ENCODE assay signal across 1 cellular context in genomic region chr9:36400332-36401178, GRCh38.
A peak's percentile ranks its signal among the peaks of the same experiment; 100 is the strongest.
TF ChIP-seq lines count a peak whose summit lies in the region.

No MANE protein-coding gene starts in this region.

TF ChIP-seq in GM12878, 131 proteins besides CTCF, POLR2A, EP300 and RAD21 (continued from another document and continues in another):
- TF ChIP-seq ZNF687 (IDR thresholded peaks at IDR 0.05) (peak; percentile 46; the same call in 1 of the 2 replicates), STAT1 (conservative IDR thresholded peaks at IDR 0.05) (no peak), TCF7 (IDR thresholded peaks at IDR 0.05; ENCODE audit: borderline replicate concordance) (no peak), PML (IDR thresholded peaks at IDR 0.05; ENCODE audit: low read length) (no peak), FOXM1 (IDR thresholded peaks at IDR 0.05; ENCODE audit: low read depth, low read length) (0 out of 2 replicates have a peak, but pooled peaks have one; percentile 2), HCFC1 (IDR thresholded peaks at IDR 0.05; ENCODE audit: low read length) (peak; percentile 20; the same call in 1 of the 2 replicates), POLR2AphosphoS2 (IDR thresholded peaks at IDR 0.05; ENCODE audit: low read depth, low read length) (peak; percentile 71; the same call in 1 of the 2 replicates), RUNX3 (IDR thresholded peaks at IDR 0.05; ENCODE audit: low read length) (no peak), BHLHE40 (IDR thresholded peaks at IDR 0.05; ENCODE audit: borderline replicate concordance in 1 of 2, low read depth in 2 of 2, low read length in 1 of 2) (peak in 1 of 2 experiments; percentile 67; a peak in 1 of 4 replicates), RELB (IDR thresholded peaks at IDR 0.05; ENCODE audit: low read depth) (no peak), HDAC2 (IDR thresholded peaks at IDR 0.05) (no peak), SIX5 (IDR thresholded peaks at IDR 0.05; ENCODE audit: low read depth, low read length, severe bottlenecking) (no peak), BMI1 (IDR thresholded peaks at IDR 0.05; ENCODE audit: borderline replicate concordance) (no peak), SRF (IDR thresholded peaks at IDR 0.05; ENCODE audit: low read depth in 2 of 2, low read length in 2 of 2) (peak in 1 of 2 experiments; percentile 70; a peak in 2 of 4 replicates), EGR1 (IDR thresholded peaks at IDR 0.05; ENCODE audit: borderline replicate concordance in 1 of 2, low read depth in 2 of 2, low read length in 2 of 2) (peak in 1 of 2 experiments; percentile 75; a peak in 1 of 3 replicates), ZBTB40 (IDR thresholded peaks at IDR 0.05; ENCODE audit: borderline replicate concordance) (no peak), CREB1 (IDR thresholded peaks at IDR 0.05; ENCODE audit: low read depth) (peak; percentile 69), YBX1 (IDR thresholded peaks at IDR 0.05) (no peak), NRF1 (conservative IDR thresholded peaks at IDR 0.05; ENCODE audit: low read depth, low read length) (peak; percentile 50; the same call in 1 of the 2 replicates), SP1 (IDR thresholded peaks at IDR 0.05; ENCODE audit: low read depth, low read length) (no peak), NFYA (IDR thresholded peaks at IDR 0.05; ENCODE audit: borderline replicate concordance, low read depth, low read length) (no peak), MXI1 (IDR thresholded peaks at IDR 0.05; ENCODE audit: low read depth, low read length) (peak; percentile 52), SIN3A (IDR thresholded peaks at IDR 0.05; ENCODE audit: low read depth, low read length) (no peak; the same call in 1 of the 2 replicates), KLF5 (IDR thresholded peaks at IDR 0.05; ENCODE audit: partially characterized antibody) (peak; percentile 26), SMAD5 (IDR thresholded peaks at IDR 0.05; ENCODE audit: low read depth) (no peak; the same call in 1 of the 2 replicates), RAD51 (IDR thresholded peaks at IDR 0.05) (no peak), CEBPZ (IDR thresholded peaks at IDR 0.05; ENCODE audit: low read depth, low read length) (no peak), ETV6 (conservative IDR thresholded peaks at IDR 0.05 in 1 of 2, IDR thresholded peaks at IDR 0.05 in 1 of 2; ENCODE audit: borderline replicate concordance in 1 of 2, low read depth in 1 of 2) (no peak)
- TF ChIP-seq, protein P1, sequence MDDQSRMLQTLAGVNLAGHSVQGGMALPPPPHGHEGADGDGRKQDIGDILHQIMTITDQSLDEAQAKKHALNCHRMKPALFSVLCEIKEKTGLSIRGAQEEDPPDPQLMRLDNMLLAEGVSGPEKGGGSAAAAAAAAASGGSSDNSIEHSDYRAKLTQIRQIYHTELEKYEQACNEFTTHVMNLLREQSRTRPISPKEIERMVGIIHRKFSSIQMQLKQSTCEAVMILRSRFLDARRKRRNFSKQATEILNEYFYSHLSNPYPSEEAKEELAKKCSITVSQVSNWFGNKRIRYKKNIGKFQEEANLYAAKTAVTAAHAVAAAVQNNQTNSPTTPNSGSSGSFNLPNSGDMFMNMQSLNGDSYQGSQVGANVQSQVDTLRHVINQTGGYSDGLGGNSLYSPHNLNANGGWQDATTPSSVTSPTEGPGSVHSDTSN (IDR thresholded peaks at IDR 0.05; ENCODE audit: insufficient replicate concordance, low read depth, low read length): no peak
- TF ChIP-seq, protein P2, sequence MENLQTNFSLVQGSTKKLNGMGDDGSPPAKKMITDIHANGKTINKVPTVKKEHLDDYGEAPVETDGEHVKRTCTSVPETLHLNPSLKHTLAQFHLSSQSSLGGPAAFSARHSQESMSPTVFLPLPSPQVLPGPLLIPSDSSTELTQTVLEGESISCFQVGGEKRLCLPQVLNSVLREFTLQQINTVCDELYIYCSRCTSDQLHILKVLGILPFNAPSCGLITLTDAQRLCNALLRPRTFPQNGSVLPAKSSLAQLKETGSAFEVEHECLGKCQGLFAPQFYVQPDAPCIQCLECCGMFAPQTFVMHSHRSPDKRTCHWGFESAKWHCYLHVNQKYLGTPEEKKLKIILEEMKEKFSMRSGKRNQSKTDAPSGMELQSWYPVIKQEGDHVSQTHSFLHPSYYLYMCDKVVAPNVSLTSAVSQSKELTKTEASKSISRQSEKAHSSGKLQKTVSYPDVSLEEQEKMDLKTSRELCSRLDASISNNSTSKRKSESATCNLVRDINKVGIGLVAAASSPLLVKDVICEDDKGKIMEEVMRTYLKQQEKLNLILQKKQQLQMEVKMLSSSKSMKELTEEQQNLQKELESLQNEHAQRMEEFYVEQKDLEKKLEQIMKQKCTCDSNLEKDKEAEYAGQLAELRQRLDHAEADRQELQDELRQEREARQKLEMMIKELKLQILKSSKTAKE (IDR thresholded peaks at IDR 0.05; ENCODE audit: low read depth, poor library complexity, severe bottlenecking): no peak
- TF ChIP-seq, protein P3, sequence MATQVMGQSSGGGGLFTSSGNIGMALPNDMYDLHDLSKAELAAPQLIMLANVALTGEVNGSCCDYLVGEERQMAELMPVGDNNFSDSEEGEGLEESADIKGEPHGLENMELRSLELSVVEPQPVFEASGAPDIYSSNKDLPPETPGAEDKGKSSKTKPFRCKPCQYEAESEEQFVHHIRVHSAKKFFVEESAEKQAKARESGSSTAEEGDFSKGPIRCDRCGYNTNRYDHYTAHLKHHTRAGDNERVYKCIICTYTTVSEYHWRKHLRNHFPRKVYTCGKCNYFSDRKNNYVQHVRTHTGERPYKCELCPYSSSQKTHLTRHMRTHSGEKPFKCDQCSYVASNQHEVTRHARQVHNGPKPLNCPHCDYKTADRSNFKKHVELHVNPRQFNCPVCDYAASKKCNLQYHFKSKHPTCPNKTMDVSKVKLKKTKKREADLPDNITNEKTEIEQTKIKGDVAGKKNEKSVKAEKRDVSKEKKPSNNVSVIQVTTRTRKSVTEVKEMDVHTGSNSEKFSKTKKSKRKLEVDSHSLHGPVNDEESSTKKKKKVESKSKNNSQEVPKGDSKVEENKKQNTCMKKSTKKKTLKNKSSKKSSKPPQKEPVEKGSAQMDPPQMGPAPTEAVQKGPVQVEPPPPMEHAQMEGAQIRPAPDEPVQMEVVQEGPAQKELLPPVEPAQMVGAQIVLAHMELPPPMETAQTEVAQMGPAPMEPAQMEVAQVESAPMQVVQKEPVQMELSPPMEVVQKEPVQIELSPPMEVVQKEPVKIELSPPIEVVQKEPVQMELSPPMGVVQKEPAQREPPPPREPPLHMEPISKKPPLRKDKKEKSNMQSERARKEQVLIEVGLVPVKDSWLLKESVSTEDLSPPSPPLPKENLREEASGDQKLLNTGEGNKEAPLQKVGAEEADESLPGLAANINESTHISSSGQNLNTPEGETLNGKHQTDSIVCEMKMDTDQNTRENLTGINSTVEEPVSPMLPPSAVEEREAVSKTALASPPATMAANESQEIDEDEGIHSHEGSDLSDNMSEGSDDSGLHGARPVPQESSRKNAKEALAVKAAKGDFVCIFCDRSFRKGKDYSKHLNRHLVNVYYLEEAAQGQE (IDR thresholded peaks at IDR 0.05; ENCODE audit: low read depth, low read length): no peak
- TF ChIP-seq, protein P4, sequence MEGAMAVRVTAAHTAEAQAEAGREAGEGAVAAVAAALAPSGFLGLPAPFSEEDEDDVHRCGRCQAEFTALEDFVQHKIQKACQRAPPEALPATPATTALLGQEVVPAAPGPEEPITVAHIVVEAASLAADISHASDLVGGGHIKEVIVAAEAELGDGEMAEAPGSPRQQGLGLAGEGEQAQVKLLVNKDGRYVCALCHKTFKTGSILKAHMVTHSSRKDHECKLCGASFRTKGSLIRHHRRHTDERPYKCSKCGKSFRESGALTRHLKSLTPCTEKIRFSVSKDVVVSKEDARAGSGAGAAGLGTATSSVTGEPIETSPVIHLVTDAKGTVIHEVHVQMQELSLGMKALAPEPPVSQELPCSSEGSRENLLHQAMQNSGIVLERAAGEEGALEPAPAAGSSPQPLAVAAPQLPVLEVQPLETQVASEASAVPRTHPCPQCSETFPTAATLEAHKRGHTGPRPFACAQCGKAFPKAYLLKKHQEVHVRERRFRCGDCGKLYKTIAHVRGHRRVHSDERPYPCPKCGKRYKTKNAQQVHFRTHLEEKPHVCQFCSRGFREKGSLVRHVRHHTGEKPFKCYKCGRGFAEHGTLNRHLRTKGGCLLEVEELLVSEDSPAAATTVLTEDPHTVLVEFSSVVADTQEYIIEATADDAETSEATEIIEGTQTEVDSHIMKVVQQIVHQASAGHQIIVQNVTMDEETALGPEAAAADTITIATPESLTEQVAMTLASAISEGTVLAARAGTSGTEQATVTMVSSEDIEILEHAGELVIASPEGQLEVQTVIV (IDR thresholded peaks at IDR 0.05; ENCODE audit: borderline replicate concordance, partially characterized antibody): no peak
